In genomic region chr9:35729700-35730485, GRCh38 we compare ENCODE assay signal across 8 cellular contexts. TPM values are rescaled to one million over a fixed set of nuclear protein-coding genes. Genes with fewer than 3 reads are reported as not detected.
DNase-seq lines count a peak whose midpoint lies in the region; ATAC-seq, FAIRE-seq and TF ChIP-seq lines count a peak whose summit lies in the region.

No MANE protein-coding gene starts in this region.

- peak overlapping the region; percentile 8 for H3K4me3 ChIP-seq in CD8-positive, alpha-beta T cell (ENCODE audit: low read depth, low read length)
- H3K4me3 ChIP-seq in PC-9, result peak overlapping the region; percentile 86; the same call in 1 of the 2 replicates
- peak overlapping the region; percentile 34 to 80 (median 42) for H3K4me3 ChIP-seq in mammary epithelial cell (replicated peaks in 1 of 3; ENCODE audit: insufficient read depth in 1 of 3, low read depth in 2 of 3, low read length in 3 of 3)
- peak overlapping the region in 2 of 3 experiments; percentile 38 to 95 for H3K4me3 ChIP-seq in keratinocyte (ENCODE audit: control insufficient read depth in 2 of 3, extremely low read depth in 1 of 3, insufficient read depth in 2 of 3, low read depth in 1 of 3, low read length in 3 of 3)

- no peak for TF ChIP-seq CTCF in CD8-positive, alpha-beta T cell (IDR thresholded peaks at IDR 0.05)
- TF ChIP-seq CTCF in PC-9 (conservative IDR thresholded peaks at IDR 0.05), result peak; percentile 57
- peak; percentile 67 to 70 for TF ChIP-seq CTCF in mammary epithelial cell (conservative IDR thresholded peaks at IDR 0.05 in 1 of 2, IDR thresholded peaks at IDR 0.05 in 1 of 2; ENCODE audit: extremely low read depth in 1 of 2, insufficient read depth in 1 of 2, low read depth in 1 of 2, low read length in 2 of 2)
- peak; percentile 72 to 78 (median 75) for TF ChIP-seq CTCF in keratinocyte (optimal IDR thresholded peaks at IDR 0.05 in 1 of 3, IDR thresholded peaks at IDR 0.05 in 1 of 3, conservative IDR thresholded peaks at IDR 0.05 in 1 of 3; ENCODE audit: extremely low read depth in 1 of 3, insufficient read depth in 2 of 3, low read length in 3 of 3)

- H3K9me3 ChIP-seq in CD8-positive, alpha-beta T cell (ENCODE audit: low read length), result no peaks in the 10 kb centered on the region
- no peaks in the 10 kb centered on the region for H3K9me3 ChIP-seq in PC-9 (ENCODE audit: insufficient read depth, low read depth)
- H3K9me3 ChIP-seq in mammary epithelial cell (replicated peaks; ENCODE audit: insufficient read depth, low read length), result no peaks in the 10 kb centered on the region
- H3K9me3 ChIP-seq in keratinocyte (ENCODE audit: control insufficient read depth, low read depth, low read length), result no peaks in the 10 kb centered on the region

- H3F3A ChIP-seq in PC-9 (ENCODE audit: insufficient read depth, low read depth), result peaks cover 28% of the 10 kb centered on the region

- in situ Hi-C loops in mammary epithelial cell (cut with MboI; ENCODE audit: low sequenced_read_pairs in 2 of 2), result loop anchor here in 1 of 2 donors (5.0 kb wide), 1 partner anchor 73 kb away; the partner anchor contains the start of genes CCDC107 and RMRP

- H3K27ac ChIP-seq in CD8-positive, alpha-beta T cell (ENCODE audit: low read depth, low read length), result no peak overlapping the region
- no peak overlapping the region for H3K27ac ChIP-seq in PC-9
- peak overlapping the region; percentile 74 for H3K27ac ChIP-seq in mammary epithelial cell (ENCODE audit: insufficient read depth, low read depth, low read length)
- H3K27ac ChIP-seq in keratinocyte (ENCODE audit: control insufficient read depth, insufficient read depth, low read length), result peak overlapping the region; percentile 1

- H3K79me2 ChIP-seq in PC-9 (ENCODE audit: low read depth) (peaks cover 62% of the 10 kb centered on the region), mammary epithelial cell (ENCODE audit: insufficient read depth, low read length) (peaks cover 86% of the 10 kb centered on the region), keratinocyte (ENCODE audit: control insufficient read depth, insufficient read depth, low read length) (peaks cover 62% of the 10 kb centered on the region)

- no peaks in the 10 kb centered on the region for H3K27me3 ChIP-seq in CD8-positive, alpha-beta T cell (ENCODE audit: insufficient read depth, low read length)
- H3K27me3 ChIP-seq in PC-9 (ENCODE audit: insufficient read depth, low read depth), result no peaks in the 10 kb centered on the region
- H3K27me3 ChIP-seq in mammary epithelial cell (ENCODE audit: insufficient read depth, low read length), result no peaks in the 10 kb centered on the region
- H3K27me3 ChIP-seq in keratinocyte (ENCODE audit: control insufficient read depth, extremely low read depth, insufficient read depth, low read length), result no peaks in the 10 kb centered on the region

- no peak overlapping the region for H2AFZ ChIP-seq in PC-9
- no peak overlapping the region for H2AFZ ChIP-seq in mammary epithelial cell (ENCODE audit: low read depth, low read length)
- H2AFZ ChIP-seq in keratinocyte (ENCODE audit: control insufficient read depth, low read length), result no peak overlapping the region

- POLR2A ChIA-PET in CD8-positive, alpha-beta T cell (lab: Charles Lee), result interaction anchor here (0.7 to 3.4 kb wide), 8 partner anchors 8 to 125 kb away, joined by 3 to 38 read pairs (median 10); partner anchors contain the start of genes GBA2, RGP1 and TESK1
- POLR2A ChIA-PET in PC-9 (lab: Charles Lee; ENCODE audit: unreplicated experiment), result interaction anchor here (0.5 kb wide), 1 partner anchor 65 kb away, joined by 3 read pairs; the partner anchor contains the start of gene ARHGEF39

- H3K4me1 ChIP-seq in CD8-positive, alpha-beta T cell (ENCODE audit: insufficient read depth, low read length), result peaks cover 71% of the 10 kb centered on the region
- peaks cover 48% of the 10 kb centered on the region for H3K4me1 ChIP-seq in PC-9 (replicated peaks; ENCODE audit: insufficient read depth)
- H3K4me1 ChIP-seq in mammary epithelial cell (ENCODE audit: insufficient read depth, low read length), result peaks cover 58% of the 10 kb centered on the region
- H3K4me1 ChIP-seq in keratinocyte (ENCODE audit: control insufficient read depth, extremely low read depth, insufficient read depth, low read length), result peaks cover 47% of the 10 kb centered on the region

- WGBS in mammary epithelial cell (ENCODE audit: low coverage, missing lambda C conversion rate), result 7% methylated on average over 5 of the region's 6 CpGs

- peaks cover 7% of the 10 kb centered on the region for H3K9me1 ChIP-seq in keratinocyte (ENCODE audit: control insufficient read depth, extremely low read depth, insufficient read depth, low read length)

- peaks cover 27% of the 10 kb centered on the region for H3K4me1 Mint-ChIP-seq in CD8-positive, alpha-beta T cell (ENCODE audit: low read depth)

- H3K36me3 Mint-ChIP-seq in CD8-positive, alpha-beta T cell, result peaks cover 27% of the 10 kb centered on the region

- H3K27ac Mint-ChIP-seq in CD8-positive, alpha-beta T cell, result peak overlapping the region; percentile 53

- intact Hi-C loops in CD8-positive, alpha-beta T cell (cut with DNase I, micrococcal nuclease), result loop anchor here (2.0 to 10.0 kb wide), 6 partner anchors 33 to 1683 kb away; partner anchors contain the start of genes DNAJB5 (in 2 of the 2), UBAP2 (in 2 of the 2), GNE (in 1 of the 2) and STOML2 (in 1 of the 2)
- intact Hi-C loops in PC-9 (cut with micrococcal nuclease; ENCODE audit: unreplicated experiment) (loop anchor here (5.0 to 10.0 kb wide), 2 partner anchors 128 to 245 kb away; no protein-coding TSS in a partner anchor), mammary epithelial cell (cut with micrococcal nuclease) (loop anchor here (1.0 to 5.0 kb wide), 3 partner anchors 73 to 248 kb away; partner anchors contain the start of genes HRCT1 and SPAAR)

- H3K4me2 ChIP-seq in PC-9, result peak overlapping the region; percentile 89
- peak overlapping the region; percentile 87 for H3K4me2 ChIP-seq in mammary epithelial cell (ENCODE audit: insufficient read depth, low read depth, low read length)
- H3K4me2 ChIP-seq in keratinocyte (ENCODE audit: control insufficient read depth, extremely low read depth, insufficient read depth, low read depth, low read length), result peak overlapping the region; percentile 95

- H3K9ac ChIP-seq in mammary epithelial cell (ENCODE audit: insufficient read depth, low read length) (no peak overlapping the region), keratinocyte (ENCODE audit: control insufficient read depth, extremely low read depth, insufficient read depth, low read length) (no peak overlapping the region)

- dilution Hi-C loops in mammary epithelial cell (cut with HindIII; ENCODE audit: low sequenced_read_pairs) (loop anchor here (5.0 kb wide), 1 partner anchor 32 kb away; no protein-coding TSS in a partner anchor), keratinocyte (cut with MboI; ENCODE audit: extremely low pct_ligation_motif_present, low sequenced_read_pairs) (no loop called here)

- peak in 2 of 7 experiments; percentile 13 to 21 for DNase-seq in CD8-positive, alpha-beta T cell
- peak; percentile 86 for DNase-seq in H54 (ENCODE audit: insufficient read length, low spot score)
- DNase-seq in PC-9, result peak in 1 of 2 experiments; percentile 37
- peak; percentile 84 for DNase-seq in mammary epithelial cell
- peak; percentile 49 for DNase-seq in keratinocyte (ENCODE audit: low read depth, low spot score)
- peak; percentile 31 for DNase-seq in stimulated activated CD4-positive, alpha-beta T cell treated with anti-CD3 and anti-CD28 coated beads, Interleukin-4, amount 100 ng/mL, for 24 hours
- DNase-seq in middle frontal gyrus (ENCODE audit: extremely low spot score, low spot score), result no peak

- H3K36me3 ChIP-seq in CD8-positive, alpha-beta T cell (ENCODE audit: insufficient read depth, low read length), result peaks cover 6% of the 10 kb centered on the region
- H3K36me3 ChIP-seq in PC-9 (ENCODE audit: low read depth) (0 out of 2 replicates have a peak, but pooled peaks cover 2% of the 10 kb centered on the region), mammary epithelial cell (ENCODE audit: insufficient read depth, low read length) (peaks cover 7% of the 10 kb centered on the region), keratinocyte (ENCODE audit: control insufficient read depth in 2 of 2, extremely low read depth in 1 of 2, insufficient read depth in 2 of 2, low read length in 2 of 2) (peaks cover 4 to 15% of the 10 kb centered on the region in 2 experiments)

- H4K20me1 ChIP-seq in PC-9 (ENCODE audit: insufficient read depth) (peaks cover 6% of the 10 kb centered on the region; the same call in 1 of the 2 replicates), mammary epithelial cell (ENCODE audit: insufficient read depth, low read length) (no peaks in the 10 kb centered on the region), keratinocyte (ENCODE audit: control insufficient read depth, extremely low read depth, insufficient read depth, low read length) (peaks cover 26% of the 10 kb centered on the region)

- peak overlapping the region; percentile 93 for H3K4me3 Mint-ChIP-seq in CD8-positive, alpha-beta T cell

- no peaks in the 10 kb centered on the region for H3K9me2 ChIP-seq in PC-9 (ENCODE audit: insufficient read depth)

- no peak for TF ChIP-seq POLR2A in H54 (IDR thresholded peaks at IDR 0.05; ENCODE audit: low read depth, low read length)

- H3K9me3 Mint-ChIP-seq in CD8-positive, alpha-beta T cell, result no peaks in the 10 kb centered on the region

- ATAC-seq in CD8-positive, alpha-beta T cell, result no peak
- no peak for ATAC-seq in HG03108 (IDR thresholded peaks at IDR 0.05; ENCODE audit: unreplicated experiment)

- H3K27me3 Mint-ChIP-seq in CD8-positive, alpha-beta T cell (ENCODE audit: low read depth), result no peaks in the 10 kb centered on the region

- CTCF ChIA-PET in CD8-positive, alpha-beta T cell (lab: Charles Lee), result interaction anchor here (0.6 to 6.7 kb wide), 15 partner anchors 7 to 176 kb away, joined by 3 to 70 read pairs (median 8); partner anchors contain the start of genes CCDC107 and RMRP
- CTCF ChIA-PET in PC-9 (lab: Charles Lee), result interaction anchor here (0.8 kb wide), 1 partner anchor 69 kb away, joined by 4 read pairs; no protein-coding TSS in a partner anchor
- CTCF ChIA-PET in mammary epithelial cell (lab: Charles Lee; ENCODE audit: low non-redundant PET), result interaction anchor here (0.6 to 2.1 kb wide), 4 partner anchors 32 to 63 kb away, joined by 3 to 13 read pairs (median 6); no protein-coding TSS in a partner anchor

- BruUV-seq in PC-9 (replicated peaks; lab: Mats Ljungman, UMichigan) (TSS peak; percentile 66), mammary epithelial cell (replicated peaks; lab: Mats Ljungman, UMichigan) (no TSS peak)

- FAIRE-seq in H54 (lab: Jason Lieb, UNC) (peak; percentile 41), keratinocyte (lab: Jason Lieb, UNC) (peak; percentile 60)

RNA-seq across cellular contexts. Expression of gene TLN1, which starts 2.1 kb away (rescaled TPM):
- total RNA-seq in CD8-positive, alpha-beta T cell, result 100 to 1,000 TPM; 128 to 129 TPM
- total RNA-seq in PC-9 (2021), result 101 and 114 TPM in 2 replicates
- 100 to 1,000 TPM; 202 to 213 TPM for total RNA-seq in mammary epithelial cell
- polyA plus RNA-seq in mammary epithelial cell, result 128 TPM
- 264 TPM for polyA minus RNA-seq in mammary epithelial cell
- 53.0 to 98.3 TPM (median 54.6 TPM) in 3 replicates for polyA plus RNA-seq in keratinocyte
- 80.1 TPM for polyA plus RNA-seq in keratinocyte (2011; ENCODE audit: low read depth)
- 34.1 and 58.4 TPM in 2 replicates for polyA plus RNA-seq in keratinocyte (2011; cell fraction: cytosol; rRNA removed)
- polyA plus RNA-seq in keratinocyte (2011; cell fraction: nucleus; rRNA removed), result 115 and 144 TPM in 2 replicates
- polyA plus RNA-seq in keratinocyte (2012; ENCODE audit: low replicate concordance), result 36.2 and 124 TPM in 2 replicates
- 196 to 448 TPM (median 286 TPM) in 3 replicates for polyA minus RNA-seq in keratinocyte
- 291 TPM for polyA minus RNA-seq in keratinocyte (2011; cell fraction: cytosol; rRNA and poly(A)+ RNA removed)
- 223 and 237 TPM in 2 replicates for polyA minus RNA-seq in keratinocyte (2011; cell fraction: nucleus; rRNA and poly(A)+ RNA removed)

RNA-seq across cellular contexts. Expression of gene CREB3, which starts 2.6 kb away (rescaled TPM):
- 10 to 100 TPM; 13.1 to 14.2 TPM for total RNA-seq in CD8-positive, alpha-beta T cell
- total RNA-seq in PC-9 (2021), result 22.4 and 23.6 TPM in 2 replicates
- 10 to 100 TPM; 45.4 to 60.8 TPM for total RNA-seq in mammary epithelial cell
- polyA plus RNA-seq in mammary epithelial cell, result 38.3 TPM
- polyA minus RNA-seq in mammary epithelial cell, result 34.8 TPM
- 24.6 to 33.2 TPM (median 27.0 TPM) in 3 replicates for polyA plus RNA-seq in keratinocyte
- polyA plus RNA-seq in keratinocyte (2011; ENCODE audit: low read depth), result 9.8 TPM
- 28.5 and 33.1 TPM in 2 replicates for polyA plus RNA-seq in keratinocyte (2011; cell fraction: cytosol; rRNA removed)
- polyA plus RNA-seq in keratinocyte (2011; cell fraction: nucleus; rRNA removed), result 18.5 and 22.8 TPM in 2 replicates
- polyA plus RNA-seq in keratinocyte (2012; ENCODE audit: low replicate concordance), result 16.2 and 38.5 TPM in 2 replicates
- 16.6 to 46.4 TPM (median 17.6 TPM) in 3 replicates for polyA minus RNA-seq in keratinocyte
- polyA minus RNA-seq in keratinocyte (2011; cell fraction: cytosol; rRNA and poly(A)+ RNA removed), result 16.1 TPM
- polyA minus RNA-seq in keratinocyte (2011; cell fraction: nucleus; rRNA and poly(A)+ RNA removed), result 8.3 and 13.7 TPM in 2 replicates

RNA-seq across cellular contexts. Expression of gene GBA2, which starts 19.1 kb away (rescaled TPM):
- total RNA-seq in CD8-positive, alpha-beta T cell, result 10 to 100 TPM; 14.1 to 14.3 TPM
- total RNA-seq in PC-9 (2021) (25.0 and 29.6 TPM in 2 replicates), mammary epithelial cell (10 to 100 TPM; 41.0 to 49.8 TPM)
- polyA plus RNA-seq in mammary epithelial cell (30.3 TPM), keratinocyte (28.7 to 42.2 TPM (median 31.7 TPM) in 3 replicates)
- polyA minus RNA-seq in mammary epithelial cell (32.5 TPM), keratinocyte (30.6 to 49.5 TPM (median 46.2 TPM) in 3 replicates)
- polyA plus RNA-seq in keratinocyte (2011; ENCODE audit: low read depth), result 27.2 TPM
- polyA plus RNA-seq in keratinocyte (2011; cell fraction: cytosol; rRNA removed), result 10.6 and 13.0 TPM in 2 replicates
- polyA plus RNA-seq in keratinocyte (2011; cell fraction: nucleus; rRNA removed), result 177 and 188 TPM in 2 replicates
- 24.1 and 39.6 TPM in 2 replicates for polyA plus RNA-seq in keratinocyte (2012; ENCODE audit: low replicate concordance)
- 15.9 TPM for polyA minus RNA-seq in keratinocyte (2011; cell fraction: cytosol; rRNA and poly(A)+ RNA removed)
- polyA minus RNA-seq in keratinocyte (2011; cell fraction: nucleus; rRNA and poly(A)+ RNA removed), result 33.3 and 43.7 TPM in 2 replicates

RNA-seq across cellular contexts. Expression of gene RGP1, which starts 19.2 kb away (rescaled TPM):
- total RNA-seq in CD8-positive, alpha-beta T cell, result 10 to 100 TPM in 1 of 2 experiments, 1 to 10 TPM in 1; 9.6 to 10.4 TPM
- total RNA-seq in PC-9 (2021) (21.8 and 25.1 TPM in 2 replicates), mammary epithelial cell (10 to 100 TPM; 20.5 to 42.3 TPM)
- polyA plus RNA-seq in mammary epithelial cell (20.1 TPM), keratinocyte (17.6 to 19.8 TPM (median 18.3 TPM) in 3 replicates)
- polyA minus RNA-seq in mammary epithelial cell (45.3 TPM), keratinocyte (21.6 to 42.2 TPM (median 24.7 TPM) in 3 replicates)
- 3.1 TPM for polyA plus RNA-seq in keratinocyte (2011; ENCODE audit: low read depth)
- 16.4 and 17.6 TPM in 2 replicates for polyA plus RNA-seq in keratinocyte (2011; cell fraction: cytosol; rRNA removed)
- polyA plus RNA-seq in keratinocyte (2011; cell fraction: nucleus; rRNA removed), result 33.5 and 35.2 TPM in 2 replicates
- 9.1 and 17.9 TPM in 2 replicates for polyA plus RNA-seq in keratinocyte (2012; ENCODE audit: low replicate concordance)
- 13.2 TPM for polyA minus RNA-seq in keratinocyte (2011; cell fraction: cytosol; rRNA and poly(A)+ RNA removed)
- polyA minus RNA-seq in keratinocyte (2011; cell fraction: nucleus; rRNA and poly(A)+ RNA removed), result 11.6 and 16.5 TPM in 2 replicates

RNA-seq across cellular contexts. Expression of gene MSMP, which starts 24.2 kb away (rescaled TPM):
- not detected for total RNA-seq in CD8-positive, alpha-beta T cell
- total RNA-seq in PC-9 (2021) (not detected in 2 replicates), mammary epithelial cell (not detected)
- polyA plus RNA-seq in mammary epithelial cell (not detected), keratinocyte (not detected in 3 replicates)
- polyA minus RNA-seq in mammary epithelial cell (not detected), keratinocyte (not detected in 3 replicates)
- 0.57 TPM for polyA plus RNA-seq in keratinocyte (2011; ENCODE audit: low read depth)
- polyA plus RNA-seq in keratinocyte (2011; cell fraction: cytosol; rRNA removed), result not detected in 2 replicates
- not detected in 2 replicates for polyA plus RNA-seq in keratinocyte (2011; cell fraction: nucleus; rRNA removed)
- not detected in 2 replicates for polyA plus RNA-seq in keratinocyte (2012; ENCODE audit: low replicate concordance)
- polyA minus RNA-seq in keratinocyte (2011; cell fraction: cytosol; rRNA and poly(A)+ RNA removed), result not detected
- not detected in 2 replicates for polyA minus RNA-seq in keratinocyte (2011; cell fraction: nucleus; rRNA and poly(A)+ RNA removed)

Comparison
In these comparisons a context has a peak if more than half of its experiments do, and no peak if none do; other contexts are left out.
1. H3K27ac ChIP-seq: peak in mammary epithelial cell (single experiment) and keratinocyte (single experiment); none in CD8-positive, alpha-beta T cell (single experiment) and PC-9 (single experiment).
2. H3K4me3 ChIP-seq: peak in every context shown above with its lines; median percentile 86 in PC-9; 66 in keratinocyte; 42 in mammary epithelial cell; 8 in CD8-positive, alpha-beta T cell.
3. Peak in every context shown above with its lines, with median percentiles within 50 percentile points of each other: H3K4me2 ChIP-seq.